ENCODE assay signal across 1 cellular context in the genomic region with DNA sequence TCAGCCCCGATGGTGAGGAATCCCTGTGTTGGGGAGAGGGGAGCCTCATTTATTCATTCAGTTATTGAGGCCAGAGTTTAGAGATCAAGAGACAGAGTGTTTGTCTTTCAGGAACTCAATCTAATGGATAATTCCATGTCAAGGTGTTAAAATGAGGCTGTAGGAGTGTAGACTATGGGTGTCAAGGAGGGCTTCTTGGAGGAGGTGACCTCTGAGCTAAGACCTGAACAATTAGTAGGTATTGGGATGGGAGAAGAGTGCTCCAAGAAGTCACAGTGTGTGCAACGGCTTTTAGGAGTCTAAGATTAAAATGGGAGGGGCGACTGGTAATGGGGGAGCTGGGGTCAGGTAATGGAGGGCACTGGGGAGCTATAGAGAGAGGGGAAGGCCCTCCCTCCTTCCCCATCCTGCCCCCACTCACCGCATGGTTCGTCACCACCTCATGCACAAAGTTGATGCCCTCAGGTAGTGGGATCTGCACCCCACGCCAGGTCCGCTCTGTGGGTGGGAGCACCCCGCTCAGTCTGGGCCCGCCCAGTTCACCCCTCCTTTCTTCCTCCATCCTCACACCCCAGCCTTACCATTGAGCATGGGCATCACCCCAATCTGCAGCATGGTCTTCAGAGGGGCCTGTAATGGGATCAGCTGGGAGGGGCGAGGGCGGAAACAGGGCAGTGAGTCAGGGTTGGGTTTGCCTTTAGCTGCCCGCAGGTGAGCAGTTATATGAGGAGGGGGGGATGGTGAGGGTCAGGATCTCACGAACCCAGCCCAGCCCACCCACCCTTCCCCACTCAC.
TF ChIP-seq lines count a peak whose summit lies in the region.

No MANE protein-coding gene starts in this region.

TF ChIP-seq in K562, 482 proteins besides CTCF, POLR2A, EP300 and RAD21:
- TF ChIP-seq ZFP36 (IDR thresholded peaks at IDR 0.05; ENCODE audit: low read depth, low read length, partially characterized antibody) (peak; percentile 96), ELF2 (CRISPR knock-in tag; IDR thresholded peaks at IDR 0.05) (no peak), RBFOX2 (IDR thresholded peaks at IDR 0.05; ENCODE audit: low read depth, low read length) (0 out of 2 replicates have a peak, but pooled peaks have one; percentile 21), RBM22 (IDR thresholded peaks at IDR 0.05; ENCODE audit: low read depth, low read length, poor library complexity, severe bottlenecking) (no peak), IFI16 (CRISPR knock-in tag; IDR thresholded peaks at IDR 0.05) (no peak), KAT7 (CRISPR knock-in tag; IDR thresholded peaks at IDR 0.05; ENCODE audit: borderline replicate concordance) (no peak), KDM5B (IDR thresholded peaks at IDR 0.05; ENCODE audit: insufficient replicate concordance, low read depth, low read length) (no peak)
- TF ChIP-seq, protein P1, sequence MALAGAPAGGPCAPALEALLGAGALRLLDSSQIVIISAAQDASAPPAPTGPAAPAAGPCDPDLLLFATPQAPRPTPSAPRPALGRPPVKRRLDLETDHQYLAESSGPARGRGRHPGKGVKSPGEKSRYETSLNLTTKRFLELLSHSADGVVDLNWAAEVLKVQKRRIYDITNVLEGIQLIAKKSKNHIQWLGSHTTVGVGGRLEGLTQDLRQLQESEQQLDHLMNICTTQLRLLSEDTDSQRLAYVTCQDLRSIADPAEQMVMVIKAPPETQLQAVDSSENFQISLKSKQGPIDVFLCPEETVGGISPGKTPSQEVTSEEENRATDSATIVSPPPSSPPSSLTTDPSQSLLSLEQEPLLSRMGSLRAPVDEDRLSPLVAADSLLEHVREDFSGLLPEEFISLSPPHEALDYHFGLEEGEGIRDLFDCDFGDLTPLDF (CRISPR knock-in tag; IDR thresholded peaks at IDR 0.05), result no peak
